ENCODE assay signal across 12 cellular contexts in genomic region chr10:132770061-132771021, GRCh38. TPM values are rescaled to one million over a fixed set of nuclear protein-coding genes. Genes with fewer than 3 reads are reported as not detected.
"Had no signal": no experiment of that assay in that cellular context is flagged by ENCODE, and none has a peak within 500 bp of the region (broad histone marks: within the 10 kb centered on the region; RNA-seq: fewer than 3 reads in every experiment).

No MANE protein-coding gene starts in this region.

- ATAC-seq: GM23338, HCT116 had no signal

- H3K9ac ChIP-seq: GM23248 had no signal

- H3K4me3 Mint-ChIP-seq: GM23338, H9, HFFc6 had no signal

- H3K4me3 ChIP-seq: GM23248, GM23338, HAP-1 had no signal

- H3K36me3 ChIP-seq: HAP-1 had no signal

- H3K27ac Mint-ChIP-seq: GM23338, HFFc6 had no signal

- H3K4me2 ChIP-seq: GM23338 had no signal

- H3K4me1 ChIP-seq: HAP-1 had no signal

- H3K9me3 ChIP-seq: HAP-1 had no signal

- H3K4me1 Mint-ChIP-seq: GM23338 had no signal

- FAIRE-seq: H1, H54 had no signal

- H3K27ac ChIP-seq: GM23248 had no signal

- H2AFZ ChIP-seq: GM23248, GM23338 had no signal

- H3K9me3 Mint-ChIP-seq: GM23338, HFFc6 had no signal

- DNase-seq: GM23248, GOT3, H7, H9, HCEC 1CT, HFFc6 had no signal

RNA-seq across cellular contexts. Expression of gene NKX6-2, which starts 15.6 kb away (rescaled TPM):
- total RNA-seq: GM23248, H1, H4, HFFc6 had no signal
